Comparison of ENCODE assay signal across 8 cellular contexts in genomic region chrX:110087485-110088356, GRCh38.
DNase-seq lines count a peak whose midpoint lies in the region; ATAC-seq and TF ChIP-seq lines count a peak whose summit lies in the region.

No MANE protein-coding gene starts in this region.

- peak overlapping the region; percentile 17 to 89 for H3K27ac ChIP-seq in left lung

- peaks cover 0 to 4% of the 10 kb centered on the region in 2 donors for H3K27me3 ChIP-seq in left lung

- H3K36me3 ChIP-seq in left lung: no peaks in the 10 kb centered on the region

- H3K9me3 ChIP-seq in left lung: no peaks in the 10 kb centered on the region

- H3K4me1 ChIP-seq in left lung: peaks cover 9 to 46% of the 10 kb centered on the region in 2 donors

- peak overlapping the region; percentile 37 for H3K4me3 ChIP-seq in AG04449 (ENCODE audit: low read depth, low read length)
- peak overlapping the region; percentile 23 for H3K4me3 ChIP-seq in HFF-Myc (replicated peaks; ENCODE audit: low read depth, low read length)
- peak overlapping the region; percentile 30 for H3K4me3 ChIP-seq in WI38 (ENCODE audit: low read depth, low read length)
- H3K4me3 ChIP-seq in left lung: no peak overlapping the region

- DNase-seq in AG04449 (ENCODE audit: low read depth, low spot score): peak; percentile 79
- DNase-seq in HFF-Myc (ENCODE audit: extremely low read depth, low read depth): peak; percentile 62
- DNase-seq in left lung: peak; percentile 19 to 47
- no peak for DNase-seq in D341Med (ENCODE audit: low spot score)
- no peak for DNase-seq in stimulated activated naive CD4-positive, alpha-beta T cell treated with Interleukin-2 at 50 U/mL for 16 hours (lab: John Stamatoyannopoulos, UW)

- TF ChIP-seq CTCF in AG04449 (IDR thresholded peaks at IDR 0.05; ENCODE audit: insufficient read depth, low read length, missing control alignments) (no peak), HFF-Myc (IDR thresholded peaks at IDR 0.05; ENCODE audit: low read depth, low read length, missing control alignments) (no peak), WI38 (IDR thresholded peaks at IDR 0.05; ENCODE audit: low read depth, low read length) (no peak), left lung (IDR thresholded peaks at IDR 0.05) (no peak)

- POLR2A ChIA-PET in AG04449 (lab: Yijun Ruan, JAX): interaction anchor here (1.4 to 1.8 kb wide), 2 partner anchors 10 to 85 kb away, joined by 3 to 5 read pairs; partner anchors contain the start of gene TMEM164

- CTCF ChIA-PET in AG04449 (lab: Yijun Ruan, JAX): interaction anchor here (1.2 kb wide), 1 partner anchor 321 kb away, joined by 3 read pairs; no protein-coding TSS in a partner anchor

- intact Hi-C loops in left lung (cut with DNase I): no loop called here

- peak; percentile 75 for ATAC-seq in left lung
- no peak for ATAC-seq in HG03095 (IDR thresholded peaks at IDR 0.05; ENCODE audit: unreplicated experiment)
- ATAC-seq in GM18867 (IDR thresholded peaks at IDR 0.05; ENCODE audit: unreplicated experiment): no peak

Comparison
In these comparisons a context has a peak if more than half of its experiments do, and no peak if none do; other contexts are left out.
1. DNase-seq: peak in AG04449 (single experiment), HFF-Myc (single experiment) and left lung (2 of 2); none in D341Med (single experiment) and stimulated activated naive CD4-positive, alpha-beta T cell treated with Interleukin-2 at 50 U/mL for 16 hours (single experiment).
2. H3K4me3 ChIP-seq: peak in AG04449 (single experiment), HFF-Myc (single experiment) and WI38 (single experiment); none in left lung (0 of 2).